Comparison of ENCODE assay signal across 19 cellular contexts in genomic region chrX:71432733-71433132, GRCh38.
DNase-seq lines count a peak whose midpoint lies in the region; ATAC-seq, FAIRE-seq and TF ChIP-seq lines count a peak whose summit lies in the region.
"Had no signal": no experiment of that assay in that cellular context is flagged by ENCODE, and none has a peak within 500 bp of the region (broad histone marks: within the 10 kb centered on the region; RNA-seq: fewer than 3 reads in every experiment).

No MANE protein-coding gene starts in this region.

- H2BK120ac ChIP-seq in IMR-90 (ENCODE audit: low read depth, low read length) = no peak overlapping the region

- no peak for ATAC-seq in A549
- no peak for ATAC-seq in IMR-90 (ENCODE audit: low read depth)
- no peak for ATAC-seq in K562
- no peak for ATAC-seq in HG03354 (IDR thresholded peaks at IDR 0.05; ENCODE audit: poor library complexity, severe bottlenecking, unreplicated experiment)

- H3K4ac ChIP-seq in IMR-90 (ENCODE audit: low read depth, low read length) = no peak overlapping the region

- H2AK9ac ChIP-seq in IMR-90 (replicated peaks; ENCODE audit: low read depth, low read length, poor library complexity) = no peak overlapping the region

- WGBS in A549 (ENCODE audit: missing lambda C conversion rate) = 86% methylated on average over 1 of the region's 1 CpG
- WGBS in IMR-90 (ENCODE audit: extremely low coverage in 2 of 2, insufficient read length in 1 of 2), 2 experiments = no CpG with 5 or more reads among the region's 1 CpG
- WGBS in K562 (ENCODE audit: insufficient coverage, low coverage, missing lambda C conversion rate) = 91% methylated on average over 1 of the region's 1 CpG

- H3K79me1 ChIP-seq in IMR-90 (ENCODE audit: low read depth in 1 of 2, low read length in 2 of 2) = no peaks in the 10 kb centered on the region

- H4K5ac ChIP-seq in IMR-90 (ENCODE audit: low read depth, low read length) = no peak overlapping the region

- H3K56ac ChIP-seq in IMR-90 (ENCODE audit: extremely low read depth, insufficient read depth, low read length) = no peak overlapping the region

- no peaks in the 10 kb centered on the region for H3K79me2 ChIP-seq in K562 (ENCODE audit: control insufficient read depth, insufficient read depth, low read length)

- intact Hi-C loops in IMR-90 (cut with micrococcal nuclease) = no loop called here
- intact Hi-C loops in K562 (cut with micrococcal nuclease) = loop anchor here (5.0 kb wide), 1 partner anchor 220 kb away; no protein-coding TSS in a partner anchor
- intact Hi-C loops in left ventricle myocardium inferior (cut with micrococcal nuclease) = no loop called here

- H3K4me2 ChIP-seq in A549 (no peak overlapping the region), IMR-90 (ENCODE audit: low read depth, low read length) (no peak overlapping the region), K562 (ENCODE audit: insufficient read depth, low read length) (no peak overlapping the region)

- POLR2A ChIA-PET in A549 (lab: Yijun Ruan, JAX) (no interaction called here), IMR-90 (lab: Charles Lee; ENCODE audit: unreplicated experiment) (no interaction called here), K562 (lab: Yijun Ruan, JAX) (no interaction called here)

- dilution Hi-C loops in IMR-90 (cut with HindIII; ENCODE audit: low sequenced_read_pairs, unreplicated experiment) = no loop called here

- FAIRE-seq in A549 (lab: Jason Lieb, UNC) = no peak
- FAIRE-seq in K562 (lab: Jason Lieb, UNC) = no peak
- FAIRE-seq: GM18507, H1 had no signal

- no peak overlapping the region for H3K18ac ChIP-seq in IMR-90 (ENCODE audit: low read depth, low read length)

- H3K27ac ChIP-seq in A549 = no peak overlapping the region
- no peak overlapping the region for H3K27ac ChIP-seq in IMR-90 (ENCODE audit: insufficient read depth, low read length)
- no peak overlapping the region for H3K27ac ChIP-seq in K562 (ENCODE audit: extremely low read depth, low read depth, low read length)
- H3K27ac ChIP-seq in left ventricle myocardium inferior (replicated peaks) = no peak overlapping the region
- H3K27ac ChIP-seq: GM23248 had no signal

- TF ChIP-seq CTCF in A549 (IDR thresholded peaks at IDR 0.05) = no peak
- TF ChIP-seq CTCF in IMR-90 (conservative IDR thresholded peaks at IDR 0.05; ENCODE audit: low read depth, low read length) = no peak
- no peak for TF ChIP-seq CTCF in K562 (IDR thresholded peaks at IDR 0.05 in 2 of 3, conservative IDR thresholded peaks at IDR 0.05 in 1 of 3; ENCODE audit: insufficient read depth in 2 of 3, low read depth in 1 of 3, low read length in 3 of 3)
- no peak for TF ChIP-seq CTCF in left ventricle myocardium inferior (IDR thresholded peaks at IDR 0.05; ENCODE audit: borderline replicate concordance)

- BruUV-seq in IMR-90 (replicated peaks; lab: Mats Ljungman, UMichigan) (no TSS peak), K562 (replicated peaks; lab: Mats Ljungman, UMichigan) (TSS peak; percentile 12)

- H2BK20ac ChIP-seq in IMR-90 (ENCODE audit: low read depth, low read length) = no peak overlapping the region

- no peak overlapping the region for H3K14ac ChIP-seq in IMR-90 (replicated peaks; ENCODE audit: low read depth, low read length)

- no peak overlapping the region for H4K91ac ChIP-seq in IMR-90 (ENCODE audit: insufficient read depth, low read depth, low read length)

- H3K9me1 ChIP-seq in IMR-90 (ENCODE audit: insufficient read depth, low read length) = no peaks in the 10 kb centered on the region
- H3K9me1 ChIP-seq in K562 (ENCODE audit: control insufficient read depth, insufficient read depth, low read length) = no peaks in the 10 kb centered on the region

- CTCF ChIA-PET in A549 (lab: Yijun Ruan, JAX) = interaction anchor here (0.9 kb wide), 1 partner anchor 36 kb away, joined by 3 read pairs; no protein-coding TSS in a partner anchor
- CTCF ChIA-PET in IMR-90 (lab: Yijun Ruan, JAX) = no interaction called here
- CTCF ChIA-PET in K562 (lab: Yijun Ruan, JAX; ENCODE audit: low intra/inter-chr PET ratio) = no interaction called here

- H3K9ac ChIP-seq in IMR-90 (ENCODE audit: low read depth, low read length) = no peak overlapping the region
- H3K9ac ChIP-seq in K562 (ENCODE audit: insufficient read depth in 1 of 2, low read depth in 2 of 2, low read length in 2 of 2) = no peak overlapping the region
- H3K9ac ChIP-seq: GM23248 had no signal

- H2AFZ ChIP-seq in IMR-90 (replicated peaks; ENCODE audit: low read length, poor library complexity) (no peak overlapping the region), K562 (ENCODE audit: low read depth, low read length) (no peak overlapping the region)
- H2AFZ ChIP-seq: GM23248 had no signal

- no peaks in the 10 kb centered on the region for H3K4me1 ChIP-seq in A549
- H3K4me1 ChIP-seq in IMR-90 (ENCODE audit: control insufficient read depth, insufficient read depth, low read length) = no peaks in the 10 kb centered on the region
- no peaks in the 10 kb centered on the region for H3K4me1 ChIP-seq in K562 (replicated peaks in 1 of 2; ENCODE audit: control insufficient read depth in 2 of 2, insufficient read depth in 2 of 2, low read length in 2 of 2)
- no peaks in the 10 kb centered on the region for H3K4me1 ChIP-seq in left ventricle myocardium inferior

- no peak overlapping the region for H3K23ac ChIP-seq in IMR-90 (ENCODE audit: low read depth, low read length)

- H4K8ac ChIP-seq in IMR-90 (ENCODE audit: low read depth in 2 of 2, low read length in 2 of 2) = no peak overlapping the region

- H3K36me3 ChIP-seq in IMR-90 (ENCODE audit: control insufficient read depth, insufficient read depth, low read length) (no peaks in the 10 kb centered on the region; the same call in 1 of the 2 replicates), K562 (ENCODE audit: control insufficient read depth, insufficient read depth, low read length) (peaks cover 59% of the 10 kb centered on the region), left ventricle myocardium inferior (peaks cover 3% of the 10 kb centered on the region)

- no peak for TF ChIP-seq POLR2A in A549 (IDR thresholded peaks at IDR 0.05; ENCODE audit: low read length)
- no peak for TF ChIP-seq POLR2A in IMR-90 (IDR thresholded peaks at IDR 0.05; ENCODE audit: low read depth, low read length)
- no peak for TF ChIP-seq POLR2A in K562 (conservative IDR thresholded peaks at IDR 0.05)

- H4K20me1 ChIP-seq in IMR-90 (ENCODE audit: insufficient read depth, low read length) (no peaks in the 10 kb centered on the region), K562 (replicated peaks; ENCODE audit: control insufficient read depth, insufficient read depth, low read length) (no peaks in the 10 kb centered on the region)

- H2AK5ac ChIP-seq in IMR-90 (ENCODE audit: low read depth, low read length) = no peak overlapping the region

- in situ Hi-C loops in IMR-90 (cut with MboI; ENCODE audit: low sequenced_read_pairs) (no loop called here), K562 (cut with MboI) (no loop called here)

- H3K9me3 ChIP-seq in A549 = no peaks in the 10 kb centered on the region
- H3K9me3 ChIP-seq in IMR-90 (ENCODE audit: control insufficient read depth, insufficient read depth, low read length) = no peaks in the 10 kb centered on the region
- H3K9me3 ChIP-seq in K562 (replicated peaks; ENCODE audit: control insufficient read depth, insufficient read depth, low read depth, low read length) = no peaks in the 10 kb centered on the region
- no peaks in the 10 kb centered on the region for H3K9me3 ChIP-seq in left ventricle myocardium inferior (replicated peaks)

- TF ChIP-seq RAD21 in A549 (conservative IDR thresholded peaks at IDR 0.05 in 1 of 2, IDR thresholded peaks at IDR 0.05 in 1 of 2) (no peak), IMR-90 (IDR thresholded peaks at IDR 0.05; ENCODE audit: low read length) (no peak), K562 (CRISPR knock-in tag; conservative IDR thresholded peaks at IDR 0.05 in 1 of 2, IDR thresholded peaks at IDR 0.05 in 1 of 2) (no peak)

- H2BK5ac ChIP-seq in IMR-90 (ENCODE audit: low read depth, low read length, poor library complexity, severe bottlenecking) = no peak overlapping the region

- no peak overlapping the region for H2BK15ac ChIP-seq in IMR-90 (ENCODE audit: low read depth, low read length)

- TF ChIP-seq EP300 in A549 (IDR thresholded peaks at IDR 0.05) (no peak), K562 (IDR thresholded peaks at IDR 0.05; ENCODE audit: low read length) (no peak)

- DNase-seq in A549 (ENCODE audit: low read depth in 1 of 2, low spot score in 1 of 2) (no peak), IMR-90 (no peak), K562 (ENCODE audit: extremely low read depth in 1 of 4, low spot score in 3 of 4) (no peak), left ventricle myocardium inferior (no peak), NCI-H187 treated with DMSO at 0.1 percent for 48 hours (lab: John Stamatoyannopoulos, UW) (no peak)
- DNase-seq: 8988T; C1 segment of cervical spinal cord; Calu3; CD4-positive, alpha-beta memory T cell; COR-L47; DMS53; DMS79 treated with DMSO at 0.1 percent for 48 hours; GF-D8; GM23248; H7; HCEC 1CT had no signal

- H3K27me3 ChIP-seq in IMR-90 (ENCODE audit: control insufficient read depth, insufficient read depth, low read length) (no peaks in the 10 kb centered on the region), K562 (ENCODE audit: control insufficient read depth in 2 of 2, insufficient read depth in 2 of 2, low read length in 2 of 2) (no peaks in the 10 kb centered on the region), left ventricle myocardium inferior (ENCODE audit: low read depth) (no peaks in the 10 kb centered on the region)

- H3K4me3 ChIP-seq in A549 = no peak overlapping the region
- H3K4me3 ChIP-seq in IMR-90 (ENCODE audit: insufficient read depth, low read depth, low read length) = no peak overlapping the region
- no peak overlapping the region for H3K4me3 ChIP-seq in K562
- H3K4me3 ChIP-seq in left ventricle myocardium inferior = no peak overlapping the region
- H3K4me3 ChIP-seq: GM23248 had no signal

TF ChIP-seq in A549, 52 proteins besides CTCF, POLR2A, EP300 and RAD21:
- TF ChIP-seq MAFK (IDR thresholded peaks at IDR 0.05; ENCODE audit: partially characterized antibody) (peak; percentile 80), FOSB (CRISPR knock-in tag; IDR thresholded peaks at IDR 0.05) (no peak)

TF ChIP-seq in IMR-90, 13 proteins besides CTCF, POLR2A, EP300 and RAD21 (continues in another document):
- TF ChIP-seq MAZ (IDR thresholded peaks at IDR 0.05; ENCODE audit: borderline replicate concordance, low read depth, low read length) = no peak
- no peak for TF ChIP-seq RFX5 (IDR thresholded peaks at IDR 0.05; ENCODE audit: low read depth, low read length)
- TF ChIP-seq BHLHE40 (IDR thresholded peaks at IDR 0.05; ENCODE audit: low read depth, low read length) = no peak
- TF ChIP-seq MAFK (IDR thresholded peaks at IDR 0.05; ENCODE audit: low read depth, low read length) = peak; percentile 87
- TF ChIP-seq RCOR1 (IDR thresholded peaks at IDR 0.05; ENCODE audit: insufficient replicate concordance, low read length) = no peak

TF ChIP-seq in K562, 482 proteins besides CTCF, POLR2A, EP300 and RAD21 (continues in another document):
- TF ChIP-seq ASH1L (IDR thresholded peaks at IDR 0.05; ENCODE audit: borderline replicate concordance, low read depth, partially characterized antibody) = no peak
- TF ChIP-seq THRAP3 (IDR thresholded peaks at IDR 0.05; ENCODE audit: borderline replicate concordance) = no peak
- no peak for TF ChIP-seq ZNF408 (CRISPR knock-in tag; IDR thresholded peaks at IDR 0.05; ENCODE audit: low read depth)
- no peak for TF ChIP-seq MEF2D (tag; conservative IDR thresholded peaks at IDR 0.05; ENCODE audit: low read depth)
- TF ChIP-seq BRD9 (IDR thresholded peaks at IDR 0.05; ENCODE audit: low read depth, partially characterized antibody) = no peak

Comparison
In these comparisons a context has a peak if more than half of its experiments do, and no peak if none do; other contexts are left out.
1. Of the 35 proteins assayed by ChIP-seq in both K562 and A549: peak only in K562: none; only in A549: none; in both: MAFK; in neither: 34.